Comparison of ENCODE assay signal across 9 cellular contexts in the genomic region with DNA sequence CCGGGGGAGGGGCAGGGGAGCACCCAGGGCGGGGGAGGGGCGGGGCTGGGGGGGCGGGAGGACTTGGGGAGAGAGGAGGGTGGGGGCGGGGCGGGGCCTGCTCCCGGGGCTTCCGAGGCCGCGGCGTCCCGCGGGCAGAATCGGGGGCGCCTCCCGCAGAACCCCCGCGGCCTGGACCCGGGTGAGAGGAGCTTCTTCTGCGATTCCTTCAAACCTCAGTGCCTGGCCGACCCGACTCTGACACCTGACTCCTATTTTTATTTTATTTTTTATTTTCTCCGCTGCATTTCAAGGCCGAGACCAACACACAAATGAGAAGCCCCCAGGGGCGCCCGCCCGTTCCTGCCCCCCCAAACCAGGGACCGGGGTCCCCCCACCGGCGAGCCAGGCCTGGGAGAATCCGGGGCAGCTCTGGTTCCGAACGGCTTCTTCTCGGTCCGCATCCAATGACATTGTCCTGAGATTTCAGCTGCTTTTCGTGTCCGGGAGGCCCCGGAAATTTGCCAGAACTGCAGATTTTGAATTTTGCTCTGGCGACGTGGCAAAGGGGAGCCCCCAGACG. TPM values are rescaled to one million over a fixed set of nuclear protein-coding genes. Genes with fewer than 3 reads are reported as not detected.
DNase-seq lines count a peak whose midpoint lies in the region; ATAC-seq and TF ChIP-seq lines count a peak whose summit lies in the region.
"Had no signal": no experiment of that assay in that cellular context is flagged by ENCODE, and none has a peak within 500 bp of the region (broad histone marks: within the 10 kb centered on the region; RNA-seq: fewer than 3 reads in every experiment).

No MANE protein-coding gene starts in this region.

- no peaks in the 10 kb centered on the region for H3K36me3 Mint-ChIP-seq in activated CD4-positive, alpha-beta memory T cell treated with anti-CD3 and anti-CD28 coated beads for 36 hours

- peaks cover 17% of the 10 kb centered on the region for H3K27me3 Mint-ChIP-seq in activated CD4-positive, alpha-beta memory T cell treated with anti-CD3 and anti-CD28 coated beads for 36 hours

- no peak overlapping the region for H3K27ac Mint-ChIP-seq in activated CD4-positive, alpha-beta memory T cell treated with anti-CD3 and anti-CD28 coated beads for 36 hours

- 0 out of 2 replicates have a peak overlapping the region, but pooled peaks have one; percentile 22 for H3K9ac ChIP-seq in GM23248
- H3K9ac ChIP-seq in iPS-15b (ENCODE audit: low read depth, low read length) = no peak overlapping the region

- ATAC-seq in GM18505 (IDR thresholded peaks at IDR 0.05; ENCODE audit: unreplicated experiment) (no peak), GM21360 (IDR thresholded peaks at IDR 0.05; ENCODE audit: unreplicated experiment) (no peak)

- H3K27me3 ChIP-seq in GM23248 (replicated peaks; ENCODE audit: insufficient read depth) (peaks cover 27% of the 10 kb centered on the region), iPS-15b (ENCODE audit: control insufficient read depth, insufficient read depth, low read length) (no peaks in the 10 kb centered on the region)

- no peak for TF ChIP-seq POLR2A in GM18505 (IDR thresholded peaks at IDR 0.05; ENCODE audit: borderline replicate concordance, extremely low read depth, insufficient read depth, insufficient read length)

- H3K79me2 ChIP-seq in GM23248 (ENCODE audit: insufficient read depth) = no peaks in the 10 kb centered on the region

- no peaks in the 10 kb centered on the region for H4K20me1 ChIP-seq in GM23248 (ENCODE audit: insufficient read depth)

- H3K4me1 Mint-ChIP-seq in activated CD4-positive, alpha-beta memory T cell treated with anti-CD3 and anti-CD28 coated beads for 36 hours (ENCODE audit: low read depth) = no peaks in the 10 kb centered on the region

- no peaks in the 10 kb centered on the region for H3K4me1 ChIP-seq in GM23248 (ENCODE audit: insufficient read depth)
- no peaks in the 10 kb centered on the region for H3K4me1 ChIP-seq in iPS-15b (ENCODE audit: control insufficient read depth, insufficient read depth, low read length)

- H3K4me3 ChIP-seq in GM23248 (no peak overlapping the region), iPS-15b (ENCODE audit: low read depth, low read length) (peak overlapping the region; percentile 22), skin epidermis (peak overlapping the region; percentile 29 to 62 (median 34))

- intact Hi-C loops in activated CD4-positive, alpha-beta memory T cell treated with anti-CD3 and anti-CD28 coated beads for 36 hours (cut with micrococcal nuclease) = no loop called here

- in situ Hi-C loops in GM23248 (cut with MboI) = no loop called here

- 4% methylated on average over 24 to 32 of the region's 41 CpGs for WGBS in GM23248 (ENCODE audit: low coverage in 1 of 2, low lambda C conversion rate in 2 of 2, missing lambda C conversion rate in 2 of 2), 2 experiments

- no peaks in the 10 kb centered on the region for H3K9me3 Mint-ChIP-seq in activated CD4-positive, alpha-beta memory T cell treated with anti-CD3 and anti-CD28 coated beads for 36 hours

- H2AFZ ChIP-seq in GM23248 = peak overlapping the region; percentile 68

- no peaks in the 10 kb centered on the region for H3K9me2 ChIP-seq in GM23248 (ENCODE audit: insufficient read depth)

- H3K4me2 ChIP-seq in GM23248 (ENCODE audit: unreplicated experiment) = no peak overlapping the region

- no peaks in the 10 kb centered on the region for H3K36me3 ChIP-seq in GM23248 (ENCODE audit: low read depth)
- H3K36me3 ChIP-seq in iPS-15b (ENCODE audit: control insufficient read depth, insufficient read depth, low read length) = no peaks in the 10 kb centered on the region

- H3K27ac ChIP-seq in GM23248 (no peak overlapping the region), skin epidermis (peak overlapping the region in 15 of 21 experiments; percentile 29 to 85 (median 69))

- no peaks in the 10 kb centered on the region for H3F3A ChIP-seq in GM23248 (ENCODE audit: insufficient read depth)

- CTCF ChIA-PET in activated CD4-positive, alpha-beta memory T cell treated with anti-CD3 and anti-CD28 coated beads for 36 hours (lab: Charles Lee) = no interaction called here

- DNase-seq in GM23248 (peak; percentile 41), epidermal melanocyte (ENCODE audit: insufficient read length, low spot score) (no peak), DMS153 treated with DMSO at 0.1 percent for 48 hours (lab: John Stamatoyannopoulos, UW; ENCODE audit: unreplicated experiment) (no peak)
- peak; percentile 18 for DNase-seq in activated CD4-positive, alpha-beta memory T cell treated with anti-CD3 and anti-CD28 coated beads for 36 hours

- H3K9me3 ChIP-seq in GM23248 (ENCODE audit: low read depth) (no peaks in the 10 kb centered on the region), iPS-15b (ENCODE audit: control insufficient read depth, insufficient read depth, low read length) (no peaks in the 10 kb centered on the region)

- POLR2A ChIA-PET in activated CD4-positive, alpha-beta memory T cell treated with anti-CD3 and anti-CD28 coated beads for 36 hours (lab: Charles Lee) = no interaction called here

- H3K4me3 Mint-ChIP-seq in activated CD4-positive, alpha-beta memory T cell treated with anti-CD3 and anti-CD28 coated beads for 36 hours = no peak overlapping the region

RNA-seq across cellular contexts. Expression of a gene that starts 0.5 kb away (rescaled TPM):
- not detected in 2 replicates for total RNA-seq in GM23248 (2014; rRNA removed; shearing (Covaris generic))
- polyA plus RNA-seq in GM23248 (2016; fragmentation: Nextera tagmentation; extraction: Ambion mirVana) = 0.18 TPM in 1 of 2 replicates, not detected in the other
- total RNA-seq in activated CD4-positive, alpha-beta memory T cell treated with anti-CD3 and anti-CD28 coated beads for 36 hours = under 1 TPM; 0.44 to 0.59 TPM
- total RNA-seq: endothelial cell of umbilical vein had no signal
- polyA plus RNA-seq: endothelial cell of umbilical vein had no signal

Comparison
In these comparisons a context has a peak if more than half of its experiments do, and no peak if none do; other contexts are left out.
1. DNase-seq: peak in GM23248 (single experiment) and activated CD4-positive, alpha-beta memory T cell treated with anti-CD3 and anti-CD28 coated beads for 36 hours (single experiment); none in epidermal melanocyte (single experiment) and DMS153 treated with DMSO at 0.1 percent for 48 hours (single experiment).